Comparison of ENCODE assay signal across 14 cellular contexts in the genomic region with DNA sequence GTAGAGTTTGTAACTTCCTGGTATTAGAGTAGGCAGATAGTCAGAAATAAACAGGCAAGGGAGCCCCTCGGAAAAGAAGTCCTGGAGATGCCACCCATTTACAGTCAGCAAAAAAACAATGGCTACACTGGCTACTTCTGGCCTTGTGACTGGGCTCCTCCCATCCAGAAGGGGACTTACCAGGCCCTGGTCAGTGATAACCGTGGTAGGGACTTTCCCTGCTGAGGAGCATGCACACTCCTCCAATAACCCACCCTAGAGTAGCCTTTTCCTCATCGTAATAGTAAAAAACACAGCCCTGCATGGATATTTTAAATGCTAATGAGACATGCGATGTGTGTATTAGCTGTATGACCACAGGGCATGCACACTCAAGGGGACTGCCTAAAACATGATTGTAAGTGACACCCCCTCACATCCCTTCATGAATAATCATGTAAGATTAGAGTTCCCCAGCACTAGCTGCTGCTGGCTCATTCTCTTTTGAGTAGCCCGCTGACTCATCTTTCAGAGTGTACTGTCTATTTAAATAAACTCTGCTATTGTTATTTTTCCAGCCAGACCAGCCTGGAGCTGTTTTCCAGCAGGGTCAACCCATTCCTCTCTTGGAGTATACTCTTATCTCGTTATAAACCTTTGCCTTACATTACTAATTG.
DNase-seq lines count a peak whose midpoint lies in the region; ATAC-seq and TF ChIP-seq lines count a peak whose summit lies in the region.
"Had no signal": no experiment of that assay in that cellular context is flagged by ENCODE, and none has a peak within 500 bp of the region (broad histone marks: within the 10 kb centered on the region; RNA-seq: fewer than 3 reads in every experiment).

No MANE protein-coding gene starts in this region.

- H3K27ac ChIP-seq in SJSA1 (no peak overlapping the region), right atrium auricular region (no peak overlapping the region)
- H3K27ac ChIP-seq: transverse colon had no signal

- H3K4me1 Mint-ChIP-seq in activated T-helper 17 cell treated with anti-CD3 and anti-CD28 coated beads, Interleukin-2, amount 50 U/mL, for 72 hours, result no peaks in the 10 kb centered on the region
- H3K4me1 Mint-ChIP-seq: activated B cell treated with CpG ODN at 0.5 μM for 24 hours had no signal

- no peak overlapping the region for H3K4me3 Mint-ChIP-seq in activated T-helper 17 cell treated with anti-CD3 and anti-CD28 coated beads, Interleukin-2, amount 50 U/mL, for 72 hours
- H3K4me3 Mint-ChIP-seq: activated B cell treated with CpG ODN at 0.5 μM for 24 hours had no signal

- H3K9me3 ChIP-seq in SJSA1 (replicated peaks), result no peaks in the 10 kb centered on the region
- H3K9me3 ChIP-seq in right atrium auricular region, result no peaks in the 10 kb centered on the region
- H3K9me3 ChIP-seq: transverse colon had no signal

- H3K36me3 ChIP-seq in H7 (replicated peaks; ENCODE audit: control insufficient read depth, insufficient read depth, low read length), result no peaks in the 10 kb centered on the region
- H3K36me3 ChIP-seq in SJSA1, result no peaks in the 10 kb centered on the region
- H3K36me3 ChIP-seq in right atrium auricular region, result no peaks in the 10 kb centered on the region
- H3K36me3 ChIP-seq: transverse colon had no signal

- peaks cover 8% of the 10 kb centered on the region for H3K27me3 Mint-ChIP-seq in activated T-helper 17 cell treated with anti-CD3 and anti-CD28 coated beads, Interleukin-2, amount 50 U/mL, for 72 hours

- DNase-seq in COLO668 (lab: John Stamatoyannopoulos, UW; ENCODE audit: unreplicated experiment), result peak; percentile 41
- peak; percentile 27 for DNase-seq in H7
- DNase-seq in SJSA1 (ENCODE audit: low read depth in 1 of 2, low spot score in 2 of 2), result peak; percentile 38 to 43
- DNase-seq in foreskin fibroblast, result peak; percentile 4 to 37
- no peak for DNase-seq in NCI-H2227 treated with DMSO at 0.1 percent for 48 hours (lab: John Stamatoyannopoulos, UW)
- DNase-seq in activated naive CD4-positive, alpha-beta T cell treated with anti-CD3 and anti-CD28 coated beads, Interleukin-2, amount 50 U/mL, for 72 hours (ENCODE audit: low spot score in 2 of 2), result no peak
- no peak for DNase-seq in right atrium auricular region (ENCODE audit: low spot score)
- DNase-seq: activated B cell treated with CpG ODN at 0.5 μM for 24 hours, activated T-cell treated with anti-CD3 and anti-CD28 coated beads for 4 hours, anterior cingulate cortex, GOT3, NCI-H446 treated with DMSO at 0.1 percent for 48 hours, transverse colon had no signal

- peaks cover 8% of the 10 kb centered on the region; the same call in 1 of the 2 replicates for H3K4me1 ChIP-seq in SJSA1 (replicated peaks)
- H3K4me1 ChIP-seq in right atrium auricular region, result peaks cover 0 to 12% of the 10 kb centered on the region in 2 donors
- H3K4me1 ChIP-seq: transverse colon had no signal

- no peak for ATAC-seq in activated T-helper 17 cell treated with anti-CD3 and anti-CD28 coated beads, Interleukin-2, amount 50 U/mL, for 72 hours (replicated peaks)
- no peak for ATAC-seq in activated naive CD4-positive, alpha-beta T cell treated with anti-CD3 and anti-CD28 coated beads, Interleukin-2, amount 50 U/mL, for 72 hours

- H3K4me3 ChIP-seq in H7 (ENCODE audit: insufficient read depth, low read depth, low read length) (no peak overlapping the region), SJSA1 (no peak overlapping the region), foreskin fibroblast (ENCODE audit: low read depth in 1 of 2, low read length in 2 of 2) (no peak overlapping the region), right atrium auricular region (no peak overlapping the region)
- H3K4me3 ChIP-seq: transverse colon had no signal

- H3K36me3 Mint-ChIP-seq in activated T-helper 17 cell treated with anti-CD3 and anti-CD28 coated beads, Interleukin-2, amount 50 U/mL, for 72 hours (ENCODE audit: low read depth), result no peaks in the 10 kb centered on the region
- H3K36me3 Mint-ChIP-seq in activated naive CD4-positive, alpha-beta T cell treated with anti-CD3 and anti-CD28 coated beads, Interleukin-2, amount 50 U/mL, for 72 hours, result no peaks in the 10 kb centered on the region

- H3K9me3 Mint-ChIP-seq in activated T-helper 17 cell treated with anti-CD3 and anti-CD28 coated beads, Interleukin-2, amount 50 U/mL, for 72 hours, result no peaks in the 10 kb centered on the region
- H3K9me3 Mint-ChIP-seq in activated naive CD4-positive, alpha-beta T cell treated with anti-CD3 and anti-CD28 coated beads, Interleukin-2, amount 50 U/mL, for 72 hours, result no peaks in the 10 kb centered on the region
- H3K9me3 Mint-ChIP-seq: activated B cell treated with CpG ODN at 0.5 μM for 24 hours had no signal

- no peak overlapping the region for H3K27ac Mint-ChIP-seq in activated T-helper 17 cell treated with anti-CD3 and anti-CD28 coated beads, Interleukin-2, amount 50 U/mL, for 72 hours
- H3K27ac Mint-ChIP-seq in activated naive CD4-positive, alpha-beta T cell treated with anti-CD3 and anti-CD28 coated beads, Interleukin-2, amount 50 U/mL, for 72 hours, result no peak overlapping the region
- H3K27ac Mint-ChIP-seq: activated B cell treated with CpG ODN at 0.5 μM for 24 hours had no signal

- H3K27me3 ChIP-seq in H7 (ENCODE audit: control insufficient read depth, insufficient read depth, low read length), result peaks cover 25% of the 10 kb centered on the region
- no peaks in the 10 kb centered on the region; the same call in 1 of the 2 replicates for H3K27me3 ChIP-seq in SJSA1 (replicated peaks)
- no peaks in the 10 kb centered on the region for H3K27me3 ChIP-seq in right atrium auricular region

- TF ChIP-seq CTCF in foreskin fibroblast (IDR thresholded peaks at IDR 0.05; ENCODE audit: low read depth, low read length), result no peak
- TF ChIP-seq CTCF in right atrium auricular region (IDR thresholded peaks at IDR 0.05), result no peak

Comparison
In these comparisons a context has a peak if more than half of its experiments do, and no peak if none do; other contexts are left out.
1. DNase-seq: peak in COLO668 (single experiment), H7 (single experiment), SJSA1 (2 of 2) and foreskin fibroblast (2 of 2); none in NCI-H2227 treated with DMSO at 0.1 percent for 48 hours (single experiment), activated naive CD4-positive, alpha-beta T cell treated with anti-CD3 and anti-CD28 coated beads, Interleukin-2, amount 50 U/mL, for 72 hours (0 of 2) and right atrium auricular region (single experiment).